In genomic region chr1:35112668-35113067, GRCh38 we compare ENCODE assay signal across 1 cellular context.
TF ChIP-seq lines count a peak whose summit lies in the region.

No MANE protein-coding gene starts in this region.

TF ChIP-seq in A549, 52 proteins besides CTCF, POLR2A, EP300 and RAD21 (continued from another document):
- TF ChIP-seq ELK1 (IDR thresholded peaks at IDR 0.05; ENCODE audit: low read depth, low read length) = no peak
- TF ChIP-seq RNF2 (IDR thresholded peaks at IDR 0.05; ENCODE audit: borderline replicate concordance, low read depth) = no peak
- TF ChIP-seq ESRRA (IDR thresholded peaks at IDR 0.05; ENCODE audit: borderline replicate concordance, low read length) = no peak
TF ChIP-seq in A549: peak in this region for 0.
